In genomic region chr1:160578694-160579191, GRCh38 we compare ENCODE assay signal across 1 cellular context.
A peak's percentile ranks its signal among the peaks of the same experiment; 100 is the strongest.
TF ChIP-seq lines count a peak whose summit lies in the region.

No MANE protein-coding gene starts in this region.

TF ChIP-seq in GM12878, 131 proteins besides CTCF, POLR2A, EP300 and RAD21:
- no peak for TF ChIP-seq DPF2 (IDR thresholded peaks at IDR 0.05)
- TF ChIP-seq SREBF1 (IDR thresholded peaks at IDR 0.05; ENCODE audit: low read length), result no peak
- no peak for TF ChIP-seq USF2 (IDR thresholded peaks at IDR 0.05; ENCODE audit: borderline replicate concordance, low read depth, low read length)
- no peak for TF ChIP-seq ZNF274 (IDR thresholded peaks at IDR 0.05; ENCODE audit: insufficient read depth, insufficient read length)
- TF ChIP-seq BACH1 (IDR thresholded peaks at IDR 0.05; ENCODE audit: borderline replicate concordance), result peak; percentile 65; the same call in 1 of the 2 replicates
- TF ChIP-seq ZBTB11 (CRISPR knock-in tag; IDR thresholded peaks at IDR 0.05), result no peak
- no peak for TF ChIP-seq HDAC2 (IDR thresholded peaks at IDR 0.05)
- no peak for TF ChIP-seq HCFC1 (IDR thresholded peaks at IDR 0.05; ENCODE audit: low read length)
- TF ChIP-seq ESRRA (IDR thresholded peaks at IDR 0.05; ENCODE audit: low read length), result no peak
- 0 out of 2 replicates have a peak, but pooled peaks have one; percentile 3 for TF ChIP-seq POLR2AphosphoS5 (IDR thresholded peaks at IDR 0.05; ENCODE audit: low read length)
- TF ChIP-seq RUNX3 (IDR thresholded peaks at IDR 0.05; ENCODE audit: low read length), result no peak
- TF ChIP-seq PKNOX1 (IDR thresholded peaks at IDR 0.05), result no peak
- no peak for TF ChIP-seq CHD2 (IDR thresholded peaks at IDR 0.05; ENCODE audit: borderline replicate concordance, low read depth, low read length)
- no peak for TF ChIP-seq PBX3 (IDR thresholded peaks at IDR 0.05; ENCODE audit: insufficient replicate concordance, low read depth, low read length)
- TF ChIP-seq YY1 (IDR thresholded peaks at IDR 0.05; ENCODE audit: low read depth, low read length), result no peak
- no peak for TF ChIP-seq MTA2 (IDR thresholded peaks at IDR 0.05; ENCODE audit: low read depth)
- peak; percentile 2; the same call in 1 of the 2 replicates for TF ChIP-seq ATF7 (IDR thresholded peaks at IDR 0.05; ENCODE audit: low read depth)
- TF ChIP-seq SIN3A (IDR thresholded peaks at IDR 0.05; ENCODE audit: low read depth, low read length), result no peak
- no peak for TF ChIP-seq MAX (IDR thresholded peaks at IDR 0.05; ENCODE audit: low read depth, low read length)
TF ChIP-seq in GM12878: peak in this region for 3.
